Comparison of ENCODE assay signal across 11 cellular contexts in genomic region chr13:52147225-52147624, GRCh38. TPM values are rescaled to one million over a fixed set of nuclear protein-coding genes. Genes with fewer than 3 reads are reported as not detected.
"Had no signal": no experiment of that assay in that cellular context is flagged by ENCODE, and none has a peak within 500 bp of the region (broad histone marks: within the 10 kb centered on the region; RNA-seq: fewer than 3 reads in every experiment).

No MANE protein-coding gene starts in this region.

- H3K4me1 Mint-ChIP-seq: H9, IgD-negative memory B cell had no signal

- H3K4me3 Mint-ChIP-seq: H9, HFFc6, IgD-negative memory B cell had no signal

- DNase-seq: GM23248, GOT3, H9, HCEC 1CT, HFFc6, KG1 had no signal

- H3K9me3 Mint-ChIP-seq: HFFc6 had no signal

- ATAC-seq: HepG2 had no signal

- H3K9ac ChIP-seq: GM23248 had no signal

- H3K36me3 Mint-ChIP-seq: IgD-negative memory B cell had no signal

- H3K27ac Mint-ChIP-seq: H9, HFFc6 had no signal

- H3K27ac ChIP-seq: GM23248, HL-60 had no signal

- H3K4me3 ChIP-seq: GM23248 had no signal

- H3K27me3 Mint-ChIP-seq: IgD-negative memory B cell had no signal

- FAIRE-seq: H54, HepG2 had no signal

- H2AFZ ChIP-seq: GM23248 had no signal

RNA-seq across cellular contexts. Expression of gene NEK5, which starts 18.4 kb away (rescaled TPM):
- total RNA-seq: GM23248, HFFc6, HT1080 had no signal
